In the genomic region with DNA sequence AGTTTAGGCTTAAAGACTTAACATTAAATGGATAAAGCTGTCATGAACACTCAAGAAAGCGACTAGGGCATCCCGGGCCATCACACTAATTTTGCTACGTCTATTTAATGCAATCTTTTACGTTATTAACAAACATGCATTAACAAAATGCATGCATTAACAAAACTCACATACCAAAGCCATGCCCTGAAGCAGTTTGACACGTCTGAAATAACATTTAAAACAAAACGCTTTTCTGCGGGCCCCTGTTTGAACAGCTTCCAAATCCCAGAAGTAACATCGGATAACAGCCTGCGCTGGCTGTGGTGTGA, we compare ENCODE assay signal across 8 cellular contexts. TPM values are rescaled to one million over a fixed set of nuclear protein-coding genes. Genes with fewer than 3 reads are reported as not detected.
A peak's percentile ranks its signal among the peaks of the same experiment; 100 is the strongest.
DNase-seq lines count a peak whose midpoint lies in the region; ATAC-seq and TF ChIP-seq lines count a peak whose summit lies in the region.

No MANE protein-coding gene starts in this region.

- H3K27me3 ChIP-seq in ACC112 (ENCODE audit: insufficient read depth, low read length): no peaks in the 10 kb centered on the region
- H3K27me3 ChIP-seq in KMS-11 (ENCODE audit: insufficient read depth, low read depth): no peaks in the 10 kb centered on the region
- H3K27me3 ChIP-seq in mucosa of rectum (ENCODE audit: control insufficient read depth in 2 of 2, insufficient read depth in 2 of 2, low read length in 2 of 2): peaks cover 0 to 2% of the 10 kb centered on the region in 2 donors
- H3K27me3 ChIP-seq in body of pancreas: no peaks in the 10 kb centered on the region

- H3K36me3 ChIP-seq in ACC112 (ENCODE audit: insufficient read depth, low read length): no peaks in the 10 kb centered on the region
- no peaks in the 10 kb centered on the region for H3K36me3 ChIP-seq in KMS-11 (ENCODE audit: insufficient read depth)
- H3K36me3 ChIP-seq in mucosa of rectum (ENCODE audit: control insufficient read depth in 2 of 2, insufficient read depth in 2 of 2, low read length in 2 of 2): no peaks in the 10 kb centered on the region
- no peaks in the 10 kb centered on the region for H3K36me3 ChIP-seq in body of pancreas (replicated peaks in 1 of 2; ENCODE audit: insufficient read depth in 1 of 2, low read depth in 2 of 2)

- H3K9ac ChIP-seq in KMS-11 (peak overlapping the region; percentile 41; the same call in 1 of the 2 replicates), mucosa of rectum (ENCODE audit: low read depth in 1 of 2, low read length in 2 of 2) (peak overlapping the region; percentile 58 to 62)

- intact Hi-C loops in body of pancreas (cut with DNase I): no loop called here

- no peaks in the 10 kb centered on the region for H4K20me1 ChIP-seq in KMS-11 (ENCODE audit: insufficient read depth)

- H3K4me3 ChIP-seq in ACC112 (ENCODE audit: low read depth, low read length) (peak overlapping the region; percentile 76), KMS-11 (IDR thresholded peaks at IDR 0.05; ENCODE audit: insufficient read depth, low read depth, low read length) (no peak overlapping the region), cardiac fibroblast (replicated peaks in 1 of 2; ENCODE audit: low read depth in 2 of 2, low read length in 2 of 2) (peak overlapping the region; percentile 58 to 73), mucosa of rectum (ENCODE audit: low read length in 2 of 2) (peak overlapping the region; percentile 68 to 76), body of pancreas (peak overlapping the region in 1 of 2 donors; percentile 60)

- no peaks in the 10 kb centered on the region for H3K79me2 ChIP-seq in ACC112 (ENCODE audit: control insufficient read depth, insufficient read depth, low read length, unreplicated experiment)
- no peaks in the 10 kb centered on the region for H3K79me2 ChIP-seq in KMS-11 (ENCODE audit: insufficient read depth, low read depth)

- H3K9me3 ChIP-seq in mucosa of rectum (ENCODE audit: control insufficient read depth in 2 of 2, low read length in 2 of 2) (no peaks in the 10 kb centered on the region), body of pancreas (no peaks in the 10 kb centered on the region)

- TF ChIP-seq CTCF in KMS-11 (conservative IDR thresholded peaks at IDR 0.05; ENCODE audit: low read depth, low read length) (no peak), cardiac fibroblast (IDR thresholded peaks at IDR 0.05; ENCODE audit: low read depth, low read length) (no peak), GM20000 (IDR thresholded peaks at IDR 0.05; ENCODE audit: extremely low read depth, missing control alignments) (no peak), body of pancreas (IDR thresholded peaks at IDR 0.05) (no peak)

- no peak for ATAC-seq in body of pancreas
- ATAC-seq in HG02970 (IDR thresholded peaks at IDR 0.05; ENCODE audit: low FRiP score, unreplicated experiment): no peak

- H3K4me1 ChIP-seq in ACC112 (ENCODE audit: control insufficient read depth, insufficient read depth, low read length, unreplicated experiment) (peaks cover 23% of the 10 kb centered on the region), KMS-11 (ENCODE audit: low read depth, poor library complexity, severe bottlenecking) (peaks cover 19% of the 10 kb centered on the region), mucosa of rectum (ENCODE audit: control insufficient read depth in 2 of 2, insufficient read depth in 2 of 2, low read length in 2 of 2) (peaks cover 15 to 27% of the 10 kb centered on the region in 2 donors), body of pancreas (peaks cover 17% of the 10 kb centered on the region)

- H2AFZ ChIP-seq in ACC112 (ENCODE audit: low read length, unreplicated experiment): peak overlapping the region; percentile 11
- peak overlapping the region; percentile 81 for H2AFZ ChIP-seq in KMS-11 (ENCODE audit: low read depth)

- H3K27ac ChIP-seq in ACC112 (ENCODE audit: low read depth, low read length) (no peak overlapping the region), KMS-11 (no peak overlapping the region), mucosa of rectum (ENCODE audit: low read depth in 2 of 2, low read length in 2 of 2) (peak overlapping the region; percentile 19), body of pancreas (peak overlapping the region in 2 of 4 donors; percentile 54 to 75)

- no peak for DNase-seq in cardiac fibroblast (ENCODE audit: low read depth in 2 of 2)
- no peak for DNase-seq in GM20000 (ENCODE audit: low spot score)
- DNase-seq in body of pancreas: no peak
- DNase-seq in dermis blood vessel endothelial cell: no peak

- TF ChIP-seq POLR2A in body of pancreas (IDR thresholded peaks at IDR 0.05): no peak

- WGBS in body of pancreas, 2 donors: 16 to 18% methylated on average over 9 of the region's 9 CpGs

- H3K4me2 ChIP-seq in KMS-11: peak overlapping the region; percentile 91

RNA-seq across cellular contexts. Expression of gene B4GALT6, which starts 0.5 kb away (rescaled TPM):
- total RNA-seq in body of pancreas: under 1 TPM; 0.52 to 0.66 TPM
- total RNA-seq in dermis blood vessel endothelial cell: 3.4 and 6.6 TPM in 2 replicates

Comparison
In these comparisons a context has a peak if more than half of its experiments do, and no peak if none do; other contexts are left out.
1. H3K27ac ChIP-seq: peak in mucosa of rectum (2 of 2); none in ACC112 (single experiment) and KMS-11 (single experiment).